Comparison of ENCODE assay signal across 34 cellular contexts in genomic region chr6:166659581-166659980, GRCh38. TPM values are rescaled to one million over a fixed set of nuclear protein-coding genes. Genes with fewer than 3 reads are reported as not detected.
DNase-seq lines count a peak whose midpoint lies in the region; ATAC-seq and TF ChIP-seq lines count a peak whose summit lies in the region.
"Had no signal": no experiment of that assay in that cellular context is flagged by ENCODE, and none has a peak within 500 bp of the region (broad histone marks: within the 10 kb centered on the region; RNA-seq: fewer than 3 reads in every experiment).

No MANE protein-coding gene starts in this region.

- WGBS in neuronal stem cell (ENCODE audit: extremely low coverage in 2 of 2, insufficient read length in 2 of 2, insufficient replicate concordance in 1 of 2), 2 donors, result no CpG with 5 or more reads among the region's 13 CpGs
- 64 to 83% (median 65%) methylated on average over 13 of the region's 13 CpGs for WGBS in psoas muscle, 3 donors
- 74 to 76% methylated on average over 13 of the region's 13 CpGs for WGBS in aorta, 2 donors

- no peak overlapping the region for H2BK120ac ChIP-seq in neuronal stem cell (ENCODE audit: low read depth, low read length)

- H3K36me3 Mint-ChIP-seq in naive thymus-derived CD4-positive, alpha-beta T cell, result peaks cover 0 to 6% (median 0%) of the 10 kb centered on the region in 5 donors
- H3K36me3 Mint-ChIP-seq: CD14-positive monocyte; CD8-positive, alpha-beta T cell had no signal

- no peak overlapping the region for H2AFZ ChIP-seq in neuronal stem cell (ENCODE audit: low read length)

- no peak overlapping the region for H2BK15ac ChIP-seq in neuronal stem cell (ENCODE audit: low read length)

- peaks cover 0 to 3% (median 0%) of the 10 kb centered on the region in 11 donors for H3K9me3 Mint-ChIP-seq in naive thymus-derived CD4-positive, alpha-beta T cell
- H3K9me3 Mint-ChIP-seq: CD4-positive, alpha-beta memory T cell; CD4-positive, alpha-beta T cell; CD8-positive, alpha-beta memory T cell; CD8-positive, alpha-beta T cell had no signal

- H3K14ac ChIP-seq in neuronal stem cell (ENCODE audit: low read length), result no peak overlapping the region

- intact Hi-C loops in psoas muscle (cut with DNase I) (no loop called here), aorta (cut with DNase I) (no loop called here)
- intact Hi-C loops in naive thymus-derived CD4-positive, alpha-beta T cell (cut with micrococcal nuclease), result no loop called here

- H2BK5ac ChIP-seq in neuronal stem cell (ENCODE audit: low read length), result no peak overlapping the region

- no peak overlapping the region for H3K4me2 ChIP-seq in neuronal stem cell (ENCODE audit: insufficient read depth, low read length, poor library complexity, severe bottlenecking)
- H3K4me2 ChIP-seq: A549 had no signal

- no peak overlapping the region for H3K23ac ChIP-seq in neuronal stem cell (ENCODE audit: low read depth, low read length, poor library complexity)

- H3K79me1 ChIP-seq in neuronal stem cell (ENCODE audit: low read depth, low read length), result no peaks in the 10 kb centered on the region

- H2BK12ac ChIP-seq in neuronal stem cell (ENCODE audit: low read length), result no peak overlapping the region

- POLR2A ChIA-PET in naive thymus-derived CD4-positive, alpha-beta T cell (lab: Charles Lee), result no interaction called here

- H3K4ac ChIP-seq in neuronal stem cell (ENCODE audit: low read length), result no peak overlapping the region

- H3K18ac ChIP-seq in neuronal stem cell (ENCODE audit: low read length), result peak overlapping the region; percentile 44

- H4K91ac ChIP-seq in neuronal stem cell (ENCODE audit: low read depth, low read length, poor library complexity), result no peak overlapping the region

- CTCF ChIA-PET in naive thymus-derived CD4-positive, alpha-beta T cell (lab: Charles Lee), result no interaction called here

- peak overlapping the region; percentile 23 for H4K8ac ChIP-seq in neuronal stem cell (ENCODE audit: low read depth, low read length)

- H3K4me1 ChIP-seq in SJCRH30 (peaks cover 25% of the 10 kb centered on the region), neuronal stem cell (ENCODE audit: control insufficient read depth in 2 of 2, insufficient read depth in 1 of 2, low read depth in 1 of 2, low read length in 2 of 2) (peaks cover 3 to 13% of the 10 kb centered on the region in 2 donors), psoas muscle (peaks cover 20% of the 10 kb centered on the region), aorta (ENCODE audit: control insufficient read depth in 1 of 2, insufficient read depth in 2 of 2, low read length in 2 of 2) (no peaks in the 10 kb centered on the region)
- H3K4me1 ChIP-seq in naive thymus-derived CD4-positive, alpha-beta T cell (ENCODE audit: control insufficient read depth in 2 of 2, insufficient read depth in 2 of 2, low read length in 2 of 2), result no peaks in the 10 kb centered on the region
- H3K4me1 ChIP-seq: A549, Caco-2 had no signal

- H3K27ac ChIP-seq in SJCRH30 (peak overlapping the region; percentile 81), VCaP (peak overlapping the region; percentile 65), neuronal stem cell (replicated peaks; ENCODE audit: low read length) (no peak overlapping the region), psoas muscle (no peak overlapping the region), aorta (ENCODE audit: low read depth in 1 of 2, low read length in 2 of 2) (no peak overlapping the region)
- no peak overlapping the region for H3K27ac ChIP-seq in naive thymus-derived CD4-positive, alpha-beta T cell (ENCODE audit: low read depth, low read length)
- H3K27ac ChIP-seq: 22Rv1; A549; BLaER1; BLaER1 treated with 17β-estradiol and CSF1 and Interleukin-3, amounts not matched to agents 10 nM and 100 nM; C4-2B had no signal

- H3K36me3 ChIP-seq in SJCRH30, result no peaks in the 10 kb centered on the region
- no peaks in the 10 kb centered on the region for H3K36me3 ChIP-seq in neuronal stem cell (replicated peaks in 1 of 2; ENCODE audit: control insufficient read depth in 2 of 2, insufficient read depth in 2 of 2, low read length in 2 of 2)
- H3K36me3 ChIP-seq in psoas muscle (ENCODE audit: insufficient read depth in 1 of 2, low read depth in 1 of 2), result no peaks in the 10 kb centered on the region
- H3K36me3 ChIP-seq in aorta (ENCODE audit: control insufficient read depth in 1 of 2, insufficient read depth in 2 of 2, low read length in 1 of 2), result no peaks in the 10 kb centered on the region
- H3K36me3 ChIP-seq in naive thymus-derived CD4-positive, alpha-beta T cell (ENCODE audit: control insufficient read depth in 2 of 3, insufficient read depth in 3 of 3, low read length in 3 of 3), result no peaks in the 10 kb centered on the region
- H3K36me3 ChIP-seq: BE2C; BLaER1; BLaER1 treated with 17β-estradiol and CSF1 and Interleukin-3, amounts not matched to agents 10 nM and 100 nM had no signal

- H3K9me3 ChIP-seq in SJCRH30 (replicated peaks), result no peaks in the 10 kb centered on the region
- H3K9me3 ChIP-seq in neuronal stem cell (replicated peaks in 1 of 2; ENCODE audit: control insufficient read depth in 2 of 2, insufficient read depth in 1 of 2, low read depth in 1 of 2, low read length in 2 of 2), result no peaks in the 10 kb centered on the region
- H3K9me3 ChIP-seq in psoas muscle, result no peaks in the 10 kb centered on the region
- H3K9me3 ChIP-seq in aorta (ENCODE audit: control insufficient read depth, low read length), result no peaks in the 10 kb centered on the region
- no peaks in the 10 kb centered on the region for H3K9me3 ChIP-seq in naive thymus-derived CD4-positive, alpha-beta T cell (ENCODE audit: control insufficient read depth in 2 of 3, low read length in 3 of 3)
- H3K9me3 ChIP-seq: A549; BE2C; BLaER1; BLaER1 treated with 17β-estradiol and CSF1 and Interleukin-3, amounts not matched to agents 10 nM and 100 nM; Caco-2 had no signal

- H3K4me1 Mint-ChIP-seq in naive thymus-derived CD4-positive, alpha-beta T cell, result peaks cover 0 to 22% (median 12%) of the 10 kb centered on the region in 7 donors

- no peak overlapping the region for H2AK5ac ChIP-seq in neuronal stem cell (ENCODE audit: low read depth, low read length)

- ATAC-seq in psoas muscle (peak; percentile 32 to 48 (median 38)), aorta (ENCODE audit: low FRiP score) (no peak), GM21526 (IDR thresholded peaks at IDR 0.05; ENCODE audit: low FRiP score, unreplicated experiment) (no peak)
- ATAC-seq in naive thymus-derived CD4-positive, alpha-beta T cell, result no peak
- ATAC-seq: A549; CD8-positive, alpha-beta T cell had no signal

- no peak overlapping the region for H3K27ac Mint-ChIP-seq in naive thymus-derived CD4-positive, alpha-beta T cell
- H3K27ac Mint-ChIP-seq: B cell; CD14-positive monocyte; CD4-positive, alpha-beta memory T cell; CD4-positive, alpha-beta T cell; CD4-positive, CD25-positive, alpha-beta regulatory T cell; CD8-positive, alpha-beta memory T cell; CD8-positive, alpha-beta T cell had no signal

- H3K4me3 ChIP-seq in SJCRH30 (no peak overlapping the region), neuronal stem cell (ENCODE audit: low read length in 2 of 2) (no peak overlapping the region), psoas muscle (peak overlapping the region; percentile 38), aorta (ENCODE audit: low read length in 2 of 2) (no peak overlapping the region)
- no peak overlapping the region for H3K4me3 ChIP-seq in naive thymus-derived CD4-positive, alpha-beta T cell (ENCODE audit: low read length)
- H3K4me3 ChIP-seq: A549; BLaER1; BLaER1 treated with 17β-estradiol and CSF1 and Interleukin-3, amounts not matched to agents 10 nM and 100 nM had no signal

- H3K27me3 Mint-ChIP-seq in naive thymus-derived CD4-positive, alpha-beta T cell, result peaks cover 11 to 34% (median 15%) of the 10 kb centered on the region in 5 donors

- TF ChIP-seq CTCF in VCaP (conservative IDR thresholded peaks at IDR 0.05) (no peak), psoas muscle (IDR thresholded peaks at IDR 0.05) (no peak)

- no peak for DNase-seq in SJCRH30
- DNase-seq in neuronal stem cell (ENCODE audit: low spot score), result no peak
- no peak for DNase-seq in psoas muscle
- no peak for DNase-seq in effector CD8-positive, alpha-beta T cell (lab: John Stamatoyannopoulos, UW)
- no peak for DNase-seq in aorta
- no peak for DNase-seq in naive thymus-derived CD4-positive, alpha-beta T cell
- DNase-seq: 8988T; ACHN; AML-193; BE2C; C1 segment of cervical spinal cord; Caco-2; Calu3; CD4-positive, alpha-beta memory T cell; CD4-positive, alpha-beta T cell; CD4-positive, CD25-positive, alpha-beta regulatory T cell; CD8-positive, alpha-beta memory T cell; CD8-positive, alpha-beta T cell; COR-L47; DMS 273 treated with DMSO at 0.1 percent for 48 hours; DMS153; DMS79; DMS79 treated with DMSO at 0.1 percent for 48 hours; DND-41; EL had no signal

- H3K9ac ChIP-seq in neuronal stem cell (ENCODE audit: low read depth, low read length, poor library complexity), result no peak overlapping the region
- H3K9ac ChIP-seq: BLaER1; BLaER1 treated with 17β-estradiol and CSF1 and Interleukin-3, amounts not matched to agents 10 nM and 100 nM had no signal

- H3K4me3 Mint-ChIP-seq in naive thymus-derived CD4-positive, alpha-beta T cell, result no peak overlapping the region
- H3K4me3 Mint-ChIP-seq: B cell; CD14-positive monocyte; CD4-positive, alpha-beta memory T cell; CD4-positive, alpha-beta T cell; CD4-positive, CD25-positive, alpha-beta regulatory T cell; CD8-positive, alpha-beta memory T cell; CD8-positive, alpha-beta T cell had no signal

- no peaks in the 10 kb centered on the region for H3K27me3 ChIP-seq in SJCRH30
- peaks cover 0 to 24% (median 2%) of the 10 kb centered on the region in 3 experiments for H3K27me3 ChIP-seq in neuronal stem cell (ENCODE audit: control insufficient read depth in 3 of 3, insufficient read depth in 3 of 3, low read depth in 1 of 3, low read length in 3 of 3)
- H3K27me3 ChIP-seq in psoas muscle (ENCODE audit: insufficient read depth in 3 of 3, low read length in 2 of 3), result no peaks in the 10 kb centered on the region
- no peaks in the 10 kb centered on the region for H3K27me3 ChIP-seq in aorta (ENCODE audit: control insufficient read depth in 1 of 2, insufficient read depth in 2 of 2, low read length in 1 of 2)
- H3K27me3 ChIP-seq in naive thymus-derived CD4-positive, alpha-beta T cell (ENCODE audit: control insufficient read depth in 2 of 2, insufficient read depth in 2 of 2, low read length in 2 of 2), result no peaks in the 10 kb centered on the region
- H3K27me3 ChIP-seq: BE2C, BLaER1 had no signal

RNA-seq across cellular contexts. Expression of gene RPS6KA2, which starts 32.5 kb away (rescaled TPM):
- 4.2 and 6.3 TPM in 2 replicates for total RNA-seq in SJCRH30 (2014; rRNA removed; shearing (Covaris generic))
- 12.6 TPM for polyA plus RNA-seq in neuronal stem cell (2013, experiment 1 of 2)
- 13.2 TPM for polyA plus RNA-seq in neuronal stem cell (2013, experiment 2 of 2)
- total RNA-seq in psoas muscle (10 to 100 TPM; 14.2 to 40.4 (median 28.4) TPM), aorta (10 to 100 TPM; 43.2 to 52.7 TPM)
- polyA plus RNA-seq in psoas muscle (10 to 100 TPM in 1 of 3 donors, 1 to 10 TPM in 2; 7.8 to 26.7 (median 8.0) TPM), aorta (10 to 100 TPM; 24.5 to 31.3 TPM)
- total RNA-seq in naive thymus-derived CD4-positive, alpha-beta T cell, result 10 to 100 TPM in 2 of 5 experiments, 1 to 10 TPM in 3; 4.5 to 17.1 (median 6.6) TPM
- polyA plus RNA-seq in naive thymus-derived CD4-positive, alpha-beta T cell, result 1 to 10 TPM; 5.0 to 7.1 TPM

Comparison
In these comparisons a context has a peak if more than half of its experiments do, and no peak if none do; other contexts are left out.
1. H3K27ac ChIP-seq: peak in SJCRH30 (single experiment) and VCaP (single experiment); none in neuronal stem cell (single experiment), psoas muscle (single experiment), aorta (0 of 2) and naive thymus-derived CD4-positive, alpha-beta T cell (single experiment).
2. ATAC-seq: peak in psoas muscle (4 of 4); none in aorta (single experiment), GM21526 (single experiment) and naive thymus-derived CD4-positive, alpha-beta T cell (single experiment).